ENCODE assay signal across 20 cellular contexts in the genomic region with DNA sequence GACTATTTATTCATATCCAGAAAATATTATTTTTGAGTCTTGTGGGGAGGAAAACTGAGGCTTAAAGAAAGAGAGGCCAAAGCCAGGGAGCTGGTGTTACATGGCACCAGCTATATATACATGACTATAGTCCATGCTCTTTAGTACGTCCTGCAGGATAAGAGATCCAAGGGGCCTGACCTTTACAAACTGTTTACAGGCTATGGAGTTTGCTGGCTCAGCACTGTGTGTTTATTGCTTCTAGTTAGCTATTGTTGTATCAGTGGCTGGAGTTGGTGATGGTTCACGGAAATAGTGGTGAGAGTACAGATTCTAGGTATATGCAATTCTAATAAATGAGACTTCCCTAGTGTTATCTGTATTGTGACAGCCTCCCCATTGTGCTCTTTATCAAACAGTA. TPM values are rescaled to one million over a fixed set of nuclear protein-coding genes. Genes with fewer than 3 reads are reported as not detected.
DNase-seq lines count a peak whose midpoint lies in the region; ATAC-seq and TF ChIP-seq lines count a peak whose summit lies in the region.
"Had no signal": no experiment of that assay in that cellular context is flagged by ENCODE, and none has a peak within 500 bp of the region (broad histone marks: within the 10 kb centered on the region; RNA-seq: fewer than 3 reads in every experiment).

No MANE protein-coding gene starts in this region.

- no peak for TF ChIP-seq POLR2A in testis (IDR thresholded peaks at IDR 0.05)

- no peaks in the 10 kb centered on the region for H4K20me1 ChIP-seq in hepatocyte (ENCODE audit: insufficient read depth, poor library complexity, severe bottlenecking)

- H3K9me2 ChIP-seq in hepatocyte (replicated peaks; ENCODE audit: insufficient read depth) = no peaks in the 10 kb centered on the region

- H3K9me3 Mint-ChIP-seq in brain (peaks cover 0 to 7% (median 3%) of the 10 kb centered on the region in 5 experiments), nephron (peaks cover 3% of the 10 kb centered on the region)
- no peaks in the 10 kb centered on the region for H3K9me3 Mint-ChIP-seq in activated naive CD8-positive, alpha-beta T cell treated with anti-CD3 and anti-CD28 coated beads for 36 hours
- H3K9me3 Mint-ChIP-seq: HFFc6 had no signal

- TF ChIP-seq CTCF in brain (conservative IDR thresholded peaks at IDR 0.05) = no peak
- no peak for TF ChIP-seq CTCF in hepatocyte (IDR thresholded peaks at IDR 0.05; ENCODE audit: poor library complexity)
- TF ChIP-seq CTCF in nephron (IDR thresholded peaks at IDR 0.05; ENCODE audit: unreplicated experiment in 3 of 3) = no peak
- TF ChIP-seq CTCF in testis (IDR thresholded peaks at IDR 0.05) = no peak

- no peaks in the 10 kb centered on the region for H3K79me2 ChIP-seq in hepatocyte

- peak overlapping the region; percentile 19 for H3K27ac ChIP-seq in hepatocyte
- no peak overlapping the region for H3K27ac ChIP-seq in testis
- H3K27ac ChIP-seq: BLaER1, GM23248 had no signal

- no peaks in the 10 kb centered on the region for H3K27me3 ChIP-seq in hepatocyte
- no peaks in the 10 kb centered on the region for H3K27me3 ChIP-seq in testis
- H3K27me3 ChIP-seq: MG63 had no signal

- H3K4me1 ChIP-seq in hepatocyte (ENCODE audit: insufficient read depth) = peaks cover 13% of the 10 kb centered on the region
- no peaks in the 10 kb centered on the region for H3K4me1 ChIP-seq in testis
- H3K4me1 ChIP-seq: BLaER1 had no signal

- H3K9me3 ChIP-seq in hepatocyte (ENCODE audit: low read depth) (no peaks in the 10 kb centered on the region), testis (no peaks in the 10 kb centered on the region)
- H3K9me3 ChIP-seq: MG63 had no signal

- H3K36me3 Mint-ChIP-seq in brain = no peaks in the 10 kb centered on the region
- no peaks in the 10 kb centered on the region for H3K36me3 Mint-ChIP-seq in nephron (ENCODE audit: low read depth)
- no peaks in the 10 kb centered on the region for H3K36me3 Mint-ChIP-seq in activated naive CD8-positive, alpha-beta T cell treated with anti-CD3 and anti-CD28 coated beads for 36 hours
- H3K36me3 Mint-ChIP-seq: CD4-positive, alpha-beta memory T cell had no signal

- ATAC-seq in sciatic nerve = no peak

- DNase-seq in hepatocyte (ENCODE audit: low spot score) (peak; percentile 16), sciatic nerve (ENCODE audit: low spot score) (no peak), testis (no peak), COR-L47 (lab: John Stamatoyannopoulos, UW) (no peak)
- DNase-seq in activated naive CD8-positive, alpha-beta T cell treated with anti-CD3 and anti-CD28 coated beads for 36 hours = no peak
- DNase-seq: ACHN; CD4-positive, alpha-beta memory T cell; DND-41; GM23248; H9; HFFc6; MG63; NCI-H1436 treated with DMSO at 0.1 percent for 48 hours; NCI-H2029; NCI-H2227 treated with DMSO at 0.1 percent for 48 hours; NCI-H510A treated with DMSO at 0.1 percent for 48 hours; NCI-H748 treated with DMSO at 0.1 percent for 48 hours had no signal

- H3K4me3 Mint-ChIP-seq in brain = no peak overlapping the region
- H3K4me3 Mint-ChIP-seq in nephron = no peak overlapping the region
- H3K4me3 Mint-ChIP-seq in activated naive CD8-positive, alpha-beta T cell treated with anti-CD3 and anti-CD28 coated beads for 36 hours = no peak overlapping the region
- H3K4me3 Mint-ChIP-seq: CD4-positive, alpha-beta memory T cell; H9; HFFc6 had no signal

- intact Hi-C loops in sciatic nerve (cut with DNase I) = no loop called here
- intact Hi-C loops in testis (cut with DNase I; ENCODE audit: low total_unique reads) = no loop called here

- H3K4me3 ChIP-seq in hepatocyte (no peak overlapping the region), testis (no peak overlapping the region)
- H3K4me3 ChIP-seq: BLaER1, GM23248, MG63 had no signal

- 61% methylated on average over 2 of the region's 2 CpGs for WGBS in hepatocyte (ENCODE audit: low lambda C conversion rate, missing lambda C conversion rate)
- 78 to 92% methylated on average over 2 of the region's 2 CpGs for WGBS in testis, 2 donors

- no peaks in the 10 kb centered on the region for H3K27me3 Mint-ChIP-seq in brain
- H3K27me3 Mint-ChIP-seq in nephron (ENCODE audit: low read depth) = peaks cover 5% of the 10 kb centered on the region
- no peaks in the 10 kb centered on the region for H3K27me3 Mint-ChIP-seq in activated naive CD8-positive, alpha-beta T cell treated with anti-CD3 and anti-CD28 coated beads for 36 hours

- H2AFZ ChIP-seq in hepatocyte = no peak overlapping the region
- H2AFZ ChIP-seq: GM23248 had no signal

- no peak overlapping the region for H3K4me2 ChIP-seq in hepatocyte
- H3K4me2 ChIP-seq: BLaER1 had no signal

- H3K27ac Mint-ChIP-seq in brain (peak overlapping the region in 3 of 5 experiments; percentile 5 to 63 (median 9)), nephron (peak overlapping the region; percentile 74 to 83 (median 74))
- no peak overlapping the region for H3K27ac Mint-ChIP-seq in activated naive CD8-positive, alpha-beta T cell treated with anti-CD3 and anti-CD28 coated beads for 36 hours
- H3K27ac Mint-ChIP-seq: CD4-positive, alpha-beta memory T cell; H9; HFFc6 had no signal

- H3K36me3 ChIP-seq in hepatocyte (replicated peaks; ENCODE audit: insufficient read depth, low read depth) = no peaks in the 10 kb centered on the region
- no peaks in the 10 kb centered on the region for H3K36me3 ChIP-seq in testis (ENCODE audit: low read depth, missing control alignments)
- H3K36me3 ChIP-seq: BLaER1, MG63 had no signal

- H3K4me1 Mint-ChIP-seq in brain (peaks cover 37% of the 10 kb centered on the region), nephron (peaks cover 40% of the 10 kb centered on the region)
- H3K4me1 Mint-ChIP-seq in activated naive CD8-positive, alpha-beta T cell treated with anti-CD3 and anti-CD28 coated beads for 36 hours = no peaks in the 10 kb centered on the region
- H3K4me1 Mint-ChIP-seq: CD4-positive, alpha-beta memory T cell had no signal

RNA-seq across cellular contexts. Expression of gene REPS2, which starts 46.4 kb away (rescaled TPM):
- polyA plus RNA-seq in brain (ENCODE audit: insufficient read depth, low read depth, low replicate concordance) = 7.7 TPM
- total RNA-seq in hepatocyte = 3.3 and 5.0 TPM in 2 replicates
- polyA plus RNA-seq in hepatocyte = 2.0 and 3.4 TPM in 2 replicates
- not detected for total RNA-seq in activated naive CD8-positive, alpha-beta T cell treated with anti-CD3 and anti-CD28 coated beads for 36 hours
- total RNA-seq in sciatic nerve = 5.9 TPM
- 10 to 100 TPM; 13.2 to 19.6 TPM for total RNA-seq in testis
- 6.7 TPM for polyA plus RNA-seq in testis (ENCODE audit: insufficient read depth, low read depth, low replicate concordance)
